In genomic region chr1:214566158-214567104, GRCh38 we compare ENCODE assay signal across 1 cellular context.
TF ChIP-seq lines count a peak whose summit lies in the region.

No MANE protein-coding gene starts in this region.

TF ChIP-seq in HEK293, 187 proteins besides CTCF, POLR2A, EP300 and RAD21 (continued from another document):
- TF ChIP-seq ZNF26 (tag by site-specific recombination; IDR thresholded peaks at IDR 0.05) (no peak), HOXC10 (CRISPR knock-in tag; IDR thresholded peaks at IDR 0.05) (no peak), ZNF747 (tag by site-specific recombination; IDR thresholded peaks at IDR 0.05) (no peak), ATF2 (tag by site-specific recombination; IDR thresholded peaks at IDR 0.05; ENCODE audit: low read depth) (peak; percentile 76)
